Comparison of ENCODE assay signal across 8 cellular contexts in the genomic region with DNA sequence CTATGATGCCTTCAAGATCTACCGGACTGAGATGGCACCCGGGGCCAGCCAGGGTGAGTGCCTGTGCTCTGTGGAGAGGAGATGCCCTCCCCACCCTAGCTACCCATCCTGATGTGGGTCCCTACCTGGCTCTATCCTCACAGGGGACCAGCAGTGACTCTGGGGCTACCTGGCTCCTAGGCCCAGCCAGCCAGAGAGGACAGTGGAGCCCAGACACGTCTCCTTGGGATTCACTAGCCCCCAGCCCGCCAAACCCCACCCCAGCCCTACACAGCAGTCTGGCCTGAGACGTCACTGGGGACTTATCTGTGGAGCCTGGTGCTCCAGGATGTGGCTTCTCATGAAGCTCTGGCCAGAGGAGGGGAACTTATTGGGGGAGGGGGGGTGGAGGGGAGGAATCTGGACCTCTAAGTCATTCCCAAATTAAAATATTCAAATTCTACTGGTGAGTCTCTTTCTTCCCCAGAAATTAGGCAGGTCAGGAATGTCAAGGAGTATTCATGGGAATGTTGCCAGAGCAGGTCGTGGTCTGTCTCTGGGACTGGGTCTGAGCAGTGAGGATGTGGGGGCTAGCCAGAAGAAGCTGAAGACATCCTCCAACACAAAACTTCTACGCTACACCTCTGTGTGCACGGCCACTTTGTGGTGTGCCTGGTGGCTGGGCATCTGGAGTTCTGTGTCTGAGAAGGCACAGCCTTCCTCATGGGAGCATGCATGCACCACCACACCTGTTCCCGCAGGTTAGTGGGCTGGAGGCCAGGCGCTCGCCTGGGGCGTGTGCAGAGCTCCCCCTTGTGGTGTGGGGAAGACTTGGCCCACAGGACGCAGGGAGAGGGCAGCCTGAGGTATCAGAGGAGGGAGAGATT. TPM values are rescaled to one million over a fixed set of nuclear protein-coding genes. Genes with fewer than 3 reads are reported as not detected.
DNase-seq lines count a peak whose midpoint lies in the region; ATAC-seq lines count a peak whose summit lies in the region.

No MANE protein-coding gene starts in this region.

- DNase-seq in COLO668 (lab: John Stamatoyannopoulos, UW; ENCODE audit: unreplicated experiment) (peak; percentile 76), HK-2 (ENCODE audit: unreplicated experiment) (peak; percentile 53), RPMI8226 (peak; percentile 69), head of caudate nucleus (peak in 35 of 42 donors; percentile 8 to 85 (median 60)), sciatic nerve (ENCODE audit: low spot score) (peak; percentile 79)
- peak; percentile 52 for DNase-seq in activated effector memory CD4-positive, alpha-beta T cell treated with Interleukin-2 at 50 U/mL for 16 hours

- intact Hi-C loops in head of caudate nucleus (cut with DNase I) (loop anchor here (2.0 kb wide), 1 partner anchor 51 kb away; no protein-coding TSS in a partner anchor), sciatic nerve (cut with DNase I) (loop anchor here (2.0 kb wide), 1 partner anchor 51 kb away; no protein-coding TSS in a partner anchor)

- ATAC-seq in sciatic nerve (no peak), GM21786 (IDR thresholded peaks at IDR 0.05; ENCODE audit: unreplicated experiment) (no peak), GM18520 (IDR thresholded peaks at IDR 0.05; ENCODE audit: unreplicated experiment) (no peak)

RNA-seq across cellular contexts. Expression of gene CMTM5, which starts 2.7 kb away (rescaled TPM):
- 75.3 TPM for total RNA-seq in sciatic nerve

RNA-seq across cellular contexts. Expression of gene IL25, which starts 7.0 kb away (rescaled TPM):
- not detected for total RNA-seq in sciatic nerve

RNA-seq across cellular contexts. Expression of gene EFS, which starts 14.6 kb away (rescaled TPM):
- 46.6 TPM for total RNA-seq in sciatic nerve

RNA-seq across cellular contexts. Expression of gene SLC22A17, which starts 26.9 kb away (rescaled TPM):
- 67.3 TPM for total RNA-seq in sciatic nerve

RNA-seq across cellular contexts. Expression of gene MYH6, which starts 28.5 kb away (rescaled TPM):
- not detected for total RNA-seq in sciatic nerve
